ENCODE assay signal across 14 cellular contexts in the genomic region with DNA sequence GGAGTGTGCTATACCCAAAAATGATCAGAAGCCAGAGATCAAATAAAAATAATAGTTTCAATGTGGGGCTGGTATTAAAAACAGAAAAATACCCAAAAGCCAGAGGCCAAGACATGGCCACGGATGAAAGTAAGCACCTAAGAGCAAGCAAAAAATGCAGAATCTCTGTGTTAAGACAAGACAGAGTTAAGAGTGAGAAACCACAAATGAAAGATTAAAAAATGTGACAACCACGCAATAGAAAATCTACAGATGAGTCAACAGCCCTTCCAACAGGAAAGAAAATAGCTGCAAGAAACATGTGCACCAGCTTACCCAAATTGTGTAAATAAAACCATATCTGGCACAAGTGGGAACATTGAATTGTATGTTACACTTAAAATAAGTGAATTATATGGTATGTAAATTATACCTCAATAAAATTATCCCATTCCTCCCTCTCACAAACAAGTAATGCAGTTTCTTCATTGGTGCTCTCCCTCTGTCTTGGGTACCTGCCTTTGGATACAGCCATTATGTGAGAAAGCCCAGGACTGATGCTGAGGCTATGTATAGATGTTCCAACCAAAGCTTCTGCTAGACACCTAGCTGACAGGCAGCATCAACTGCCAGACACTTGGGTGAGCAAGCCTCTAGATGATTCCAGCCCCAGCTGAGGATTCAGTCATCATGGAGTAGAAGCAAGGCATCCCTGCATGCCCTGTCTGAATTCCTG. TPM values are rescaled to one million over a fixed set of nuclear protein-coding genes. Genes with fewer than 3 reads are reported as not detected.
DNase-seq lines count a peak whose midpoint lies in the region; ATAC-seq and TF ChIP-seq lines count a peak whose summit lies in the region.
"Had no signal": no experiment of that assay in that cellular context is flagged by ENCODE, and none has a peak within 500 bp of the region (broad histone marks: within the 10 kb centered on the region; RNA-seq: fewer than 3 reads in every experiment).

No MANE protein-coding gene starts in this region.

- H3K9ac ChIP-seq in PC-3 (ENCODE audit: low read length), result no peak overlapping the region

- no peak overlapping the region for H3K4me2 ChIP-seq in PC-3 (ENCODE audit: low read length)

- no peak for TF ChIP-seq CTCF in PC-3 (conservative IDR thresholded peaks at IDR 0.05; ENCODE audit: low read depth, low read length)

- no peaks in the 10 kb centered on the region for H4K20me1 ChIP-seq in PC-3 (ENCODE audit: low read length)

- no peak overlapping the region for H2AFZ ChIP-seq in PC-3 (ENCODE audit: low read length)

- no peaks in the 10 kb centered on the region for H3F3A ChIP-seq in PC-3 (ENCODE audit: low read length, unreplicated experiment)

- peak overlapping the region; percentile 28 for H3K27ac ChIP-seq in PC-3 (ENCODE audit: low read length)
- H3K27ac ChIP-seq: C4-2B, dorsolateral prefrontal cortex, heart left ventricle, right atrium auricular region had no signal

- peaks cover 3% of the 10 kb centered on the region; the same call in 1 of the 2 replicates for H3K4me1 ChIP-seq in PC-3 (ENCODE audit: insufficient read depth, low read length)
- H3K4me1 ChIP-seq: heart left ventricle, right atrium auricular region had no signal

- no peaks in the 10 kb centered on the region for H3K9me3 ChIP-seq in PC-3 (ENCODE audit: low read length)
- H3K9me3 ChIP-seq: heart left ventricle, right atrium auricular region had no signal

- ATAC-seq in GM18499 (IDR thresholded peaks at IDR 0.05; ENCODE audit: insufficient read depth, unreplicated experiment) (peak; percentile 69), GM19372 (IDR thresholded peaks at IDR 0.05; ENCODE audit: low read depth, unreplicated experiment) (peak; percentile 67), HG02884 (IDR thresholded peaks at IDR 0.05; ENCODE audit: unreplicated experiment) (peak; percentile 65), PC-3 (no peak)
- ATAC-seq: heart left ventricle had no signal

- no peaks in the 10 kb centered on the region for H3K27me3 ChIP-seq in PC-3 (ENCODE audit: low read length)
- H3K27me3 ChIP-seq: dorsolateral prefrontal cortex, heart left ventricle, right atrium auricular region had no signal

- H3K36me3 ChIP-seq in PC-3 (ENCODE audit: low read depth, low read length), result no peaks in the 10 kb centered on the region
- H3K36me3 ChIP-seq: heart left ventricle, right atrium auricular region had no signal

- intact Hi-C loops in PC-3 (cut with micrococcal nuclease), result no loop called here

- POLR2A ChIA-PET in PC-3 (lab: Charles Lee; ENCODE audit: unreplicated experiment), result no interaction called here

- DNase-seq in PC-3, result peak; percentile 17
- DNase-seq in stimulated activated CD4-positive, alpha-beta T cell treated with anti-CD3 and anti-CD28 coated beads, Interleukin-1b, Interleukin-23, amount 100 ng/mL, for 48 hours, result no peak
- no peak for DNase-seq in GM19238 (ENCODE audit: insufficient read length, low spot score)
- DNase-seq in MV-4-11 (lab: John Stamatoyannopoulos, UW), result no peak
- DNase-seq in AG08396 (ENCODE audit: low spot score), result no peak
- DNase-seq: activated gamma-delta T cell treated with Interleukin-2 at 50 U/mL for 16 hours, heart left ventricle, NCI-H1436 treated with DMSO at 0.1 percent for 48 hours had no signal

- H3K79me2 ChIP-seq in PC-3 (ENCODE audit: low read length), result no peaks in the 10 kb centered on the region

- H3K4me3 ChIP-seq in PC-3 (ENCODE audit: low read length), result no peak overlapping the region
- H3K4me3 ChIP-seq: dorsolateral prefrontal cortex, heart left ventricle, right atrium auricular region had no signal

- no peaks in the 10 kb centered on the region for H3K9me2 ChIP-seq in PC-3 (replicated peaks; ENCODE audit: low read length)

- CTCF ChIA-PET in PC-3 (lab: Charles Lee), result no interaction called here

- no TSS peak for BruUV-seq in PC-3 (replicated peaks; lab: Mats Ljungman, UMichigan)

RNA-seq across cellular contexts. Expression of gene UFL1, which starts 55.3 kb away (rescaled TPM):
- total RNA-seq in PC-3 (2014; rRNA removed), result 10.4 and 10.9 TPM in 2 replicates
